Comparison of ENCODE assay signal across 8 cellular contexts in the genomic region with DNA sequence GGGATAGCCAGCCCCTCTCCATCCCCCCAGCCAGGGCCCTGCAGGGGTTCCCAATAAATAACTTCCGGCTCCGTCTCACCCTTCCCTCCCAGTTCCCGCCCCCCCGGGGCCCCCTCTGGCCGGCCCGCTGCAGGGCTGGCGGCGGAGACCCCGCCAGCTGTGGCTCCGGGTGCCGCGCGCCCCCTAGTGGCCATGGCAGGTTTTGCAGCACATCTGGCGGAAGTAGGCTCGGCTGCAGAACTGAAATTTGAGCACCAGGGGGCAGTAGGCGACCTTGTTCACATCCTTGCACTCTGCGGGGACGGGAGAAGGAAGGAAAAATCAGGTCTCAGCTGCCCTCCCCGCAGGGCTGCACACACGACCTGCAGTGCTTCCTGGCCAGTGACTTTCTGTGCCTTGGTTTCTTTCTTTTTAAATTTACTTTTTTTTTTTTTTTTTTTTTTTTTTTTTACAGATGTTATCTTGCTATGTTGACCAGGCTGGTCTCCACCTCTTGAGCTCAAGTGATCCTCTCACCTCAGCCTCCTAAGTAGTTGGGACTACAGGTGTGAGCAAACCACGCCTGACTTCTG. TPM values are rescaled to one million over a fixed set of nuclear protein-coding genes. Genes with fewer than 3 reads are reported as not detected.
DNase-seq lines count a peak whose midpoint lies in the region; ATAC-seq lines count a peak whose summit lies in the region.

No MANE protein-coding gene starts in this region.

- H3K27ac Mint-ChIP-seq in naive thymus-derived CD8-positive, alpha-beta T cell: peak overlapping the region in 2 of 10 donors; percentile 68 to 69

- POLR2A ChIA-PET in naive thymus-derived CD8-positive, alpha-beta T cell (lab: Charles Lee): interaction anchor here (0.5 to 19.3 kb wide), 18 partner anchors 10 to 191 kb away, joined by 3 to 802 read pairs (median 6); partner anchors contain the start of genes HNRNPM, PRAM1 and ZNF414

- no peaks in the 10 kb centered on the region for H3K9me3 Mint-ChIP-seq in naive thymus-derived CD8-positive, alpha-beta T cell

- DNase-seq in DMS153 (lab: John Stamatoyannopoulos, UW) (peak; percentile 49), OCI-M1 (lab: John Stamatoyannopoulos, UW) (peak; percentile 94), activated T-cell treated with anti-CD3 and anti-CD28 coated beads for 1 hour (ENCODE audit: low read depth) (peak; percentile 82)
- DNase-seq in naive thymus-derived CD8-positive, alpha-beta T cell: peak; percentile 74 to 92 (median 86)
- DNase-seq in stimulated activated naive CD4-positive, alpha-beta T cell (lab: John Stamatoyannopoulos, UW): peak; percentile 57 to 91 (median 78)

- no peaks in the 10 kb centered on the region for H3K27me3 Mint-ChIP-seq in naive thymus-derived CD8-positive, alpha-beta T cell

- ATAC-seq in HG03354 (IDR thresholded peaks at IDR 0.05; ENCODE audit: poor library complexity, severe bottlenecking, unreplicated experiment) (peak; percentile 70), esophagus mucosa (peak; percentile 73), HG03521 (IDR thresholded peaks at IDR 0.05; ENCODE audit: unreplicated experiment) (no peak)
- peak; percentile 53 to 70 for ATAC-seq in naive thymus-derived CD8-positive, alpha-beta T cell

- no peak overlapping the region for H3K4me3 Mint-ChIP-seq in naive thymus-derived CD8-positive, alpha-beta T cell

- peaks cover 18 to 49% (median 41%) of the 10 kb centered on the region in 4 donors for H3K4me1 Mint-ChIP-seq in naive thymus-derived CD8-positive, alpha-beta T cell

- H3K36me3 Mint-ChIP-seq in naive thymus-derived CD8-positive, alpha-beta T cell: peaks cover 0 to 12% (median 5%) of the 10 kb centered on the region in 3 donors

RNA-seq across cellular contexts. Expression of gene MYO1F, which starts 3.6 kb away (rescaled TPM):
- 3.8 TPM for total RNA-seq in esophagus mucosa
- 10 to 100 TPM; 64.4 to 65.0 TPM for total RNA-seq in naive thymus-derived CD8-positive, alpha-beta T cell
- polyA plus RNA-seq in naive thymus-derived CD8-positive, alpha-beta T cell: 10 to 100 TPM in 1 of 3 donors, 1 to 10 TPM in 2; 4.4 to 30.1 (median 5.6) TPM

RNA-seq across cellular contexts. Expression of gene ADAMTS10, which starts 29.7 kb away (rescaled TPM):
- 1.9 TPM for total RNA-seq in esophagus mucosa
- total RNA-seq in naive thymus-derived CD8-positive, alpha-beta T cell: 100 to 1,000 TPM; 190 to 196 TPM
- polyA plus RNA-seq in naive thymus-derived CD8-positive, alpha-beta T cell: 1 to 10 TPM; 1.2 to 3.4 (median 2.0) TPM

RNA-seq across cellular contexts. Expression of gene NFILZ, which starts 49.6 kb away (rescaled TPM):
- total RNA-seq in esophagus mucosa: not detected
- total RNA-seq in naive thymus-derived CD8-positive, alpha-beta T cell: not detected
- polyA plus RNA-seq in naive thymus-derived CD8-positive, alpha-beta T cell: not detected

Comparison
In these comparisons a context has a peak if more than half of its experiments do, and no peak if none do; other contexts are left out.
1. RNA of gene MYO1F, which starts 3.6 kb away (total RNA-seq): 64.4 to 65.0 TPM in naive thymus-derived CD8-positive, alpha-beta T cell; 3.8 TPM in esophagus mucosa (single experiment); every median in the first group is over 10 times any median in the second.
2. RNA of gene ADAMTS10, which starts 29.7 kb away (total RNA-seq): 190 to 196 TPM in naive thymus-derived CD8-positive, alpha-beta T cell; 1.9 TPM in esophagus mucosa (single experiment); every median in the first group is over 10 times any median in the second.
3. Peak in every context shown above with its lines, with median percentiles within 50 percentile points of each other: DNase-seq.